ENCODE assay signal across 1 cellular context in the genomic region with DNA sequence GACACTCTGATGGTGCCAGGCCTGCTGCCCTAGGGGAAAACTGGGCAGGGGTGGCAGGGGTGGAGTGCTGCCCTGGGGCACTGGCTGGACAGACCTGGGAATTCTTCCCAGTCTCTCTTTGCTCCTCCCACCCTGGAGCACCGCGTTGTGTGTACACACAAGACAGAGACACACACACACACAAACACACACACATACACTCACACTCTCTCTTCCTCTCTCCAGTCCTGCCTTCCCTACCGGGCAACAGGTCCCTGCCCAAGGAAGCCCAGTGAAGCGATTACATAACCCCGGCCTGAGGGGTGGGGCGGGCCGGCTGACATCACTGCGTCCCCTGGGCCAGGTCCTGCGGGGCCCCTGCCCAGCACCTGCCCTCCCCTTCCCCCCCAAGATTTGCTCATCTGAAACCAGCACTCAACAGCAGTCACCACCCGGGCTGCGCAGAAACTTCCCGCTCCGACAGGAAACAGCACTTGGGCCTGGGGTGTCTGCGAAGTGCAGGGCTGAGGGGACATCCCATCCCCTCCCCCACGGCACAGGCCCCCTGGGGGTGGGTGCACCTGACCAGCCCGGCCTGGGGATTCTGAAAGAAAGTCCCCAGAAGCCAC.
TF ChIP-seq lines count a peak whose summit lies in the region.

No MANE protein-coding gene starts in this region.

TF ChIP-seq in K562, 482 proteins besides CTCF, POLR2A, EP300 and RAD21 (continued from another document):
- TF ChIP-seq, protein P1, sequence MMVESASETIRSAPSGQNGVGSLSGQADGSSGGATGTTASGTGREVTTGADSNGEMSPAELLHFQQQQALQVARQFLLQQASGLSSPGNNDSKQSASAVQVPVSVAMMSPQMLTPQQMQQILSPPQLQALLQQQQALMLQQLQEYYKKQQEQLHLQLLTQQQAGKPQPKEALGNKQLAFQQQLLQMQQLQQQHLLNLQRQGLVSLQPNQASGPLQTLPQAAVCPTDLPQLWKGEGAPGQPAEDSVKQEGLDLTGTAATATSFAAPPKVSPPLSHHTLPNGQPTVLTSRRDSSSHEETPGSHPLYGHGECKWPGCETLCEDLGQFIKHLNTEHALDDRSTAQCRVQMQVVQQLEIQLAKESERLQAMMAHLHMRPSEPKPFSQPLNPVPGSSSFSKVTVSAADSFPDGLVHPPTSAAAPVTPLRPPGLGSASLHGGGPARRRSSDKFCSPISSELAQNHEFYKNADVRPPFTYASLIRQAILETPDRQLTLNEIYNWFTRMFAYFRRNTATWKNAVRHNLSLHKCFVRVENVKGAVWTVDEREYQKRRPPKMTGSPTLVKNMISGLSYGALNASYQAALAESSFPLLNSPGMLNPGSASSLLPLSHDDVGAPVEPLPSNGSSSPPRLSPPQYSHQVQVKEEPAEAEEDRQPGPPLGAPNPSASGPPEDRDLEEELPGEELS (CRISPR knock-in tag; IDR thresholded peaks at IDR 0.05; ENCODE audit: borderline replicate concordance) = peak; percentile 52; the same call in 1 of the 2 replicates
- TF ChIP-seq POLR2G (IDR thresholded peaks at IDR 0.05; ENCODE audit: low read depth, low read length) (peak; percentile 88), ARID1B (IDR thresholded peaks at IDR 0.05) (peak; percentile 35; the same call in 1 of the 2 replicates), E2F1 (CRISPR knock-in tag; IDR thresholded peaks at IDR 0.05) (peak; percentile 65; the same call in 1 of the 2 replicates), SMARCA5 (IDR thresholded peaks at IDR 0.05) (0 out of 2 replicates have a peak, but pooled peaks have one; percentile 14), ZNF263 (CRISPR knock-in tag; IDR thresholded peaks at IDR 0.05; ENCODE audit: borderline replicate concordance) (peak; percentile 37; the same call in 1 of the 2 replicates), SUPT5H (IDR thresholded peaks at IDR 0.05) (0 out of 2 replicates have a peak, but pooled peaks have one; percentile 22), PRDM10 (IDR thresholded peaks at IDR 0.05; ENCODE audit: partially characterized antibody) (peak; percentile 16), ETV6 (IDR thresholded peaks at IDR 0.05; ENCODE audit: borderline replicate concordance in 1 of 2, low read depth in 2 of 2, low read length in 1 of 2) (no peak), ETV6 (CRISPR knock-in tag; IDR thresholded peaks at IDR 0.05; ENCODE audit: borderline replicate concordance) (0 out of 2 replicates have a peak, but pooled peaks have one; percentile 54), KAT7 (CRISPR knock-in tag; IDR thresholded peaks at IDR 0.05; ENCODE audit: borderline replicate concordance) (0 out of 2 replicates have a peak, but pooled peaks have one; percentile 32)
- TF ChIP-seq, protein P2, sequence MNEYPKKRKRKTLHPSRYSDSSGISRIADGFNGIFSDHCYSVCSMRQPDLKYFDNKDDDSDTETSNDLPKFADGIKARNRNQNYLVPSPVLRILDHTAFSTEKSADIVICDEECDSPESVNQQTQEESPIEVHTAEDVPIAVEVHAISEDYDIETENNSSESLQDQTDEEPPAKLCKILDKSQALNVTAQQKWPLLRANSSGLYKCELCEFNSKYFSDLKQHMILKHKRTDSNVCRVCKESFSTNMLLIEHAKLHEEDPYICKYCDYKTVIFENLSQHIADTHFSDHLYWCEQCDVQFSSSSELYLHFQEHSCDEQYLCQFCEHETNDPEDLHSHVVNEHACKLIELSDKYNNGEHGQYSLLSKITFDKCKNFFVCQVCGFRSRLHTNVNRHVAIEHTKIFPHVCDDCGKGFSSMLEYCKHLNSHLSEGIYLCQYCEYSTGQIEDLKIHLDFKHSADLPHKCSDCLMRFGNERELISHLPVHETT (CRISPR knock-in tag; conservative IDR thresholded peaks at IDR 0.05 in 1 of 2, IDR thresholded peaks at IDR 0.05 in 1 of 2) = no peak
